Comparison of ENCODE assay signal across 8 cellular contexts in the genomic region with DNA sequence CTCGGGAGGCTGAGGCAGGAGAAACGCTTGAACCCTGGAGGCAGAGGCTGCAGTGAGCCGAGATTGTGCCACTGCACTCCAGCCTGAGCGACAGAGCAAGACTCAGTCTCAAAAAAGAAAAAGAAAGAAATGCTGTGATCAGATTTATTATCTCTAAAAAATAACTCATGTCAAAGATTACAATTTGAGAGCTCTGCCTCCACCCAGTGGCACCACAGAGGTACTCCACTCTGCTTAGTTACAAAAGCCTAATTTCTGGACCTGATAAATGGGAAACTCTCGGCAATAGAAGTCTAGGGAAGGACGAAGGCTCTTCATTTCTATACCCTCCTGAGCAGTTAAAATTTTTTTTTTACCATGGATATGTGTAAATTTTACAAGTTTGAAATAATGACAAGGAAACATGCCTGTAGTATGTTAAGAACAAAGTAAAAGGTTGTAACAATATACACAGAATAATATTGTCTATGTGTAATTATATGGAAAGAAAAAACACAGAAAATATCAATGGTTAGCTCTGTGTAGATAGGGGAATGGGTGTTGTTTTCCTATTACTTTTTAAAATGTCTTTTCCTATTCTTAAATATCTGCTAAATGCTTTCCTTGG.
DNase-seq lines count a peak whose midpoint lies in the region; ATAC-seq, FAIRE-seq and TF ChIP-seq lines count a peak whose summit lies in the region.

No MANE protein-coding gene starts in this region.

- peak; percentile 23 for FAIRE-seq in HepG2 (lab: Jason Lieb, UNC)

- H3K9me3 Mint-ChIP-seq in central memory CD8-positive, alpha-beta T cell, result no peaks in the 10 kb centered on the region

- no peaks in the 10 kb centered on the region for H3K27me3 Mint-ChIP-seq in central memory CD8-positive, alpha-beta T cell

- TF ChIP-seq RAD21 in HepG2 (CRISPR knock-in tag; IDR thresholded peaks at IDR 0.05), result peak; percentile 59; the same call in 1 of the 2 replicates

- intact Hi-C loops in HepG2 (cut with micrococcal nuclease; ENCODE audit: unreplicated experiment), result loop anchor here (1.0 to 10.0 kb wide), 8 partner anchors 150 to 683 kb away; partner anchors contain the start of genes STIM2 and TBC1D19

- H3K27ac ChIP-seq in VCaP (peak overlapping the region; percentile 63), HepG2 (ENCODE audit: extremely low read length, insufficient read depth, low read length) (no peak overlapping the region)

- in situ Hi-C loops in HepG2 (cut with HindIII; ENCODE audit: extremely low pct_ligation_motif_present, low pct_unique_long_range_greater_than_20kb), result loop anchor here (10.0 to 25.0 kb wide), 2 partner anchors 223 to 536 kb away; no protein-coding TSS in a partner anchor

- ATAC-seq in HG02885 (IDR thresholded peaks at IDR 0.05; ENCODE audit: poor library complexity, unreplicated experiment) (peak; percentile 83), HepG2 (peak; percentile 81)
- ATAC-seq in central memory CD8-positive, alpha-beta T cell (replicated peaks; ENCODE audit: extremely low read depth, poor library complexity, severe bottlenecking), result no peak

- peaks cover 14% of the 10 kb centered on the region for H3K36me3 Mint-ChIP-seq in central memory CD8-positive, alpha-beta T cell (ENCODE audit: insufficient read depth)

- H4K20me1 ChIP-seq in HepG2 (ENCODE audit: insufficient read depth, low read length), result no peaks in the 10 kb centered on the region

- H3K4me3 ChIP-seq in HepG2 (replicated peaks in 1 of 3; ENCODE audit: insufficient read depth in 1 of 3, low read depth in 2 of 3, low read length in 3 of 3), result no peak overlapping the region

- WGBS in HepG2 (ENCODE audit: low lambda C conversion rate), result 59% methylated on average over 6 of the region's 6 CpGs

- H3K4me3 Mint-ChIP-seq in central memory CD8-positive, alpha-beta T cell, result no peak overlapping the region

- no peak overlapping the region for H3K9ac ChIP-seq in HepG2 (ENCODE audit: insufficient read depth, low read depth, low read length)

- no peak overlapping the region for H3K27ac Mint-ChIP-seq in central memory CD8-positive, alpha-beta T cell (ENCODE audit: low read depth)

- no peaks in the 10 kb centered on the region for H3K79me2 ChIP-seq in HepG2 (ENCODE audit: insufficient read depth, low read length)

- no peak for TF ChIP-seq POLR2A in HepG2 (IDR thresholded peaks at IDR 0.05; ENCODE audit: insufficient read depth in 1 of 2, low read depth in 2 of 2, low read length in 2 of 2)

- peaks cover 7% of the 10 kb centered on the region for H3K4me1 Mint-ChIP-seq in central memory CD8-positive, alpha-beta T cell

- peaks cover 0 to 3% of the 10 kb centered on the region in 2 experiments; a peak in 2 of 5 replicates for H3K36me3 ChIP-seq in HepG2 (replicated peaks in 1 of 2; ENCODE audit: control insufficient read depth in 1 of 2, insufficient read depth in 2 of 2, low read length in 2 of 2)

- BruUV-seq in HepG2 (replicated peaks; lab: Mats Ljungman, UMichigan), result no TSS peak

- DNase-seq in activated CD8-positive, alpha-beta memory T cell treated with anti-CD3 and anti-CD28 coated beads for 24 hours, result peak; percentile 71
- no peak for DNase-seq in activated CD8-positive, alpha-beta memory T cell treated with anti-CD3 and anti-CD28 coated beads, Interleukin-2, amount 50 U/mL, for 48 hours
- DNase-seq in NCI-H2107 treated with DMSO at 0.1 percent for 48 hours (lab: John Stamatoyannopoulos, UW; ENCODE audit: unreplicated experiment) (peak; percentile 15), HepG2 (ENCODE audit: low spot score) (peak; percentile 46)
- peak; percentile 31 to 41 for DNase-seq in central memory CD8-positive, alpha-beta T cell (ENCODE audit: low spot score in 2 of 2)
- DNase-seq in stimulated activated CD4-positive, alpha-beta T cell treated with anti-CD3 and anti-CD28 coated beads, TNF-alpha, amount 100 ng/mL, for 24 hours (ENCODE audit: low read depth in 3 of 3), result peak in 2 of 3 experiments; percentile 22 to 45

- H3K27me3 ChIP-seq in HepG2 (ENCODE audit: control insufficient read depth in 1 of 2, insufficient read depth in 2 of 2, low read length in 2 of 2), result no peaks in the 10 kb centered on the region

- no peaks in the 10 kb centered on the region for H3K9me3 ChIP-seq in HepG2 (ENCODE audit: low read length)

- no peaks in the 10 kb centered on the region for H3K4me1 ChIP-seq in HepG2 (ENCODE audit: insufficient read depth, low read length)

- POLR2A ChIA-PET in HepG2 (lab: Yijun Ruan, JAX), result no interaction called here

- no peak overlapping the region for H3K4me2 ChIP-seq in HepG2 (ENCODE audit: low read depth, low read length)

- no peak for TF ChIP-seq EP300 in HepG2 (IDR thresholded peaks at IDR 0.05; ENCODE audit: low read depth in 2 of 2, low read length in 2 of 2)
- no peak for TF ChIP-seq EP300 in HepG2 (CRISPR knock-in tag; IDR thresholded peaks at IDR 0.05; ENCODE audit: borderline replicate concordance)

- CTCF ChIA-PET in HepG2 (lab: Yijun Ruan, JAX; ENCODE audit: low intra/inter-chr PET ratio, low total read pairs), result interaction anchor here (1.1 to 1.9 kb wide), 2 partner anchors 537 to 551 kb away, joined by 3 to 9 read pairs; no protein-coding TSS in a partner anchor

- peak; percentile 89 for TF ChIP-seq CTCF in VCaP (conservative IDR thresholded peaks at IDR 0.05)
- peak; percentile 69 for TF ChIP-seq CTCF in HepG2 (CRISPR knock-in tag; IDR thresholded peaks at IDR 0.05)

- H2AFZ ChIP-seq in HepG2 (ENCODE audit: low read length), result no peak overlapping the region

TF ChIP-seq in HepG2, 621 proteins besides CTCF, POLR2A, EP300 and RAD21:
- TF ChIP-seq HES4 (CRISPR knock-in tag; IDR thresholded peaks at IDR 0.05; ENCODE audit: borderline replicate concordance) (no peak), STAG1 (CRISPR knock-in tag; IDR thresholded peaks at IDR 0.05) (peak; percentile 87), ARID5B (CRISPR knock-in tag; IDR thresholded peaks at IDR 0.05) (peak; percentile 7; the same call in 1 of the 2 replicates), SMC3 (IDR thresholded peaks at IDR 0.05; ENCODE audit: low read length) (peak; percentile 82), SOX6 (IDR thresholded peaks at IDR 0.05) (no peak), SOX6 (CRISPR knock-in tag; IDR thresholded peaks at IDR 0.05) (no peak)
- TF ChIP-seq, protein P1, sequence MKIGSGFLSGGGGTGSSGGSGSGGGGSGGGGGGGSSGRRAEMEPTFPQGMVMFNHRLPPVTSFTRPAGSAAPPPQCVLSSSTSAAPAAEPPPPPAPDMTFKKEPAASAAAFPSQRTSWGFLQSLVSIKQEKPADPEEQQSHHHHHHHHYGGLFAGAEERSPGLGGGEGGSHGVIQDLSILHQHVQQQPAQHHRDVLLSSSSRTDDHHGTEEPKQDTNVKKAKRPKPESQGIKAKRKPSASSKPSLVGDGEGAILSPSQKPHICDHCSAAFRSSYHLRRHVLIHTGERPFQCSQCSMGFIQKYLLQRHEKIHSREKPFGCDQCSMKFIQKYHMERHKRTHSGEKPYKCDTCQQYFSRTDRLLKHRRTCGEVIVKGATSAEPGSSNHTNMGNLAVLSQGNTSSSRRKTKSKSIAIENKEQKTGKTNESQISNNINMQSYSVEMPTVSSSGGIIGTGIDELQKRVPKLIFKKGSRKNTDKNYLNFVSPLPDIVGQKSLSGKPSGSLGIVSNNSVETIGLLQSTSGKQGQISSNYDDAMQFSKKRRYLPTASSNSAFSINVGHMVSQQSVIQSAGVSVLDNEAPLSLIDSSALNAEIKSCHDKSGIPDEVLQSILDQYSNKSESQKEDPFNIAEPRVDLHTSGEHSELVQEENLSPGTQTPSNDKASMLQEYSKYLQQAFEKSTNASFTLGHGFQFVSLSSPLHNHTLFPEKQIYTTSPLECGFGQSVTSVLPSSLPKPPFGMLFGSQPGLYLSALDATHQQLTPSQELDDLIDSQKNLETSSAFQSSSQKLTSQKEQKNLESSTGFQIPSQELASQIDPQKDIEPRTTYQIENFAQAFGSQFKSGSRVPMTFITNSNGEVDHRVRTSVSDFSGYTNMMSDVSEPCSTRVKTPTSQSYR (CRISPR knock-in tag; IDR thresholded peaks at IDR 0.05; ENCODE audit: borderline replicate concordance), result no peak
